ENCODE assay signal across 15 cellular contexts in genomic region chr12:7058163-7058845, GRCh38.
"Had no signal": no experiment of that assay in that cellular context is flagged by ENCODE, and none has a peak within 500 bp of the region (broad histone marks: within the 10 kb centered on the region; RNA-seq: fewer than 3 reads in every experiment).

No MANE protein-coding gene starts in this region.

- H3K4me1 ChIP-seq: foreskin keratinocyte had no signal

- H3K9me3 ChIP-seq: left lung, transverse colon, vagina had no signal

- H3K36me3 ChIP-seq: left lung, transverse colon, vagina had no signal

- H3K4me3 ChIP-seq: dorsolateral prefrontal cortex, left lung, skin epidermis, transverse colon, vagina had no signal

- H3K27ac ChIP-seq: dorsolateral prefrontal cortex, epithelial cell of prostate, foreskin keratinocyte, transverse colon, vagina had no signal

- H3K27me3 ChIP-seq: dorsolateral prefrontal cortex, left lung, vagina had no signal

- ATAC-seq: foreskin keratinocyte, left lung, right cardiac atrium had no signal

- DNase-seq: activated CD4-positive, alpha-beta T cell treated with anti-CD3 and anti-CD28 coated beads, Interleukin-2, amount 50 U/mL, for 4 hours; activated naive CD4-positive, alpha-beta T cell; activated naive CD8-positive, alpha-beta T cell treated with anti-CD3 and anti-CD28 coated beads for 36 hours; amniotic stem cell; dorsolateral prefrontal cortex; foreskin keratinocyte; right cardiac atrium; T-helper 1 cell; T1000; transverse colon had no signal

- FAIRE-seq: keratinocyte had no signal
